1 cellular context compared by ENCODE assay signal in genomic region chr4:83328486-83328885, GRCh38.
TF ChIP-seq lines count a peak whose summit lies in the region.

No MANE protein-coding gene starts in this region.

TF ChIP-seq in H1, 55 proteins besides CTCF, POLR2A, EP300 and RAD21 (continued from another document):
- peak; percentile 66 for TF ChIP-seq ATF2 (IDR thresholded peaks at IDR 0.05; ENCODE audit: low read length)
